14 cellular contexts compared by ENCODE assay signal in genomic region chr6:19664878-19665715, GRCh38.
DNase-seq lines count a peak whose midpoint lies in the region; ATAC-seq, FAIRE-seq and TF ChIP-seq lines count a peak whose summit lies in the region.
"Had no signal": no experiment of that assay in that cellular context is flagged by ENCODE, and none has a peak within 500 bp of the region (broad histone marks: within the 10 kb centered on the region; RNA-seq: fewer than 3 reads in every experiment).

No MANE protein-coding gene starts in this region.

- DNase-seq in GM03348 (ENCODE audit: low spot score), result peak; percentile 16
- DNase-seq in NCI-H446 (lab: John Stamatoyannopoulos, UW), result peak; percentile 32 to 49
- DNase-seq in K562 (ENCODE audit: extremely low read depth in 1 of 4, low spot score in 3 of 4), result no peak
- no peak for DNase-seq in mesothelial cell of epicardium (ENCODE audit: low spot score in 2 of 2, unreplicated experiment in 2 of 2)
- no peak for DNase-seq in thyroid gland
- no peak for DNase-seq in nucleus accumbens (lab: John Stamatoyannopoulos, UW)
- DNase-seq: CD4-positive, alpha-beta memory T cell; KBM-7; NCI-H1092; PC-9; SJCRH30; T-cell had no signal

- intact Hi-C loops in K562 (cut with micrococcal nuclease) (no loop called here), thyroid gland (cut with DNase I) (no loop called here)

- FAIRE-seq in K562 (lab: Jason Lieb, UNC), result no peak

- no peaks in the 10 kb centered on the region for H3K9me2 ChIP-seq in neural cell (ENCODE audit: insufficient read depth, low read length)

- 0% methylated on average over 3 of the region's 3 CpGs for WGBS in K562 (ENCODE audit: insufficient coverage, low coverage, missing lambda C conversion rate)
- 68% methylated on average over 3 of the region's 3 CpGs for WGBS in thyroid gland, 2 donors

- H3K36me3 ChIP-seq in K562 (ENCODE audit: control insufficient read depth, insufficient read depth, low read length) (no peaks in the 10 kb centered on the region), neural cell (ENCODE audit: insufficient read depth, low read length) (no peaks in the 10 kb centered on the region), thyroid gland (no peaks in the 10 kb centered on the region)
- H3K36me3 ChIP-seq: SJCRH30 had no signal

- no peaks in the 10 kb centered on the region for H3K9me3 ChIP-seq in K562 (replicated peaks; ENCODE audit: control insufficient read depth, insufficient read depth, low read depth, low read length)
- no peaks in the 10 kb centered on the region for H3K9me3 ChIP-seq in neural cell (ENCODE audit: low read length)
- no peaks in the 10 kb centered on the region for H3K9me3 ChIP-seq in thyroid gland
- H3K9me3 ChIP-seq: SJCRH30 had no signal

- no peaks in the 10 kb centered on the region for H3K9me3 Mint-ChIP-seq in mesothelial cell of epicardium

- H2AFZ ChIP-seq in K562 (ENCODE audit: low read depth, low read length), result no peak overlapping the region
- peak overlapping the region; percentile 31 for H2AFZ ChIP-seq in neural cell (ENCODE audit: low read depth, low read length)
- H2AFZ ChIP-seq: PC-9 had no signal

- H3K27ac ChIP-seq in K562 (ENCODE audit: extremely low read depth, low read depth, low read length) (no peak overlapping the region), neural cell (ENCODE audit: low read length) (peak overlapping the region; percentile 61), thyroid gland (no peak overlapping the region)
- H3K27ac ChIP-seq: PC-9, SJCRH30 had no signal

- H3K79me2 ChIP-seq in K562 (ENCODE audit: control insufficient read depth, insufficient read depth, low read length), result no peaks in the 10 kb centered on the region
- H3K79me2 ChIP-seq in neural cell (replicated peaks; ENCODE audit: insufficient read depth, low read length), result no peaks in the 10 kb centered on the region

- no peak overlapping the region for H3K4me3 ChIP-seq in K562
- H3K4me3 ChIP-seq in neural cell (ENCODE audit: low read length), result peak overlapping the region; percentile 33
- H3K4me3 ChIP-seq in thyroid gland (replicated peaks in 1 of 3), result no peak overlapping the region
- H3K4me3 ChIP-seq: PC-9, SJCRH30 had no signal

- POLR2A ChIA-PET in K562 (lab: Yijun Ruan, JAX), result no interaction called here

- peaks cover 54% of the 10 kb centered on the region for H3K4me1 Mint-ChIP-seq in mesothelial cell of epicardium
- H3K4me1 Mint-ChIP-seq: CD4-positive, alpha-beta memory T cell; T-cell had no signal

- no peak overlapping the region for H3K9ac ChIP-seq in K562 (ENCODE audit: insufficient read depth in 1 of 2, low read depth in 2 of 2, low read length in 2 of 2)
- peak overlapping the region; percentile 34 for H3K9ac ChIP-seq in neural cell (ENCODE audit: low read length)

- H3K27me3 ChIP-seq in K562 (ENCODE audit: control insufficient read depth in 2 of 2, insufficient read depth in 2 of 2, low read length in 2 of 2) (no peaks in the 10 kb centered on the region), neural cell (ENCODE audit: insufficient read depth, low read depth, low read length) (no peaks in the 10 kb centered on the region), thyroid gland (no peaks in the 10 kb centered on the region)
- H3K27me3 ChIP-seq: SJCRH30 had no signal

- H3K4me1 ChIP-seq in K562 (replicated peaks in 1 of 2; ENCODE audit: control insufficient read depth in 2 of 2, insufficient read depth in 2 of 2, low read length in 2 of 2) (no peaks in the 10 kb centered on the region), thyroid gland (peaks cover 0 to 7% of the 10 kb centered on the region in 2 donors)
- H3K4me1 ChIP-seq: SJCRH30 had no signal

- TF ChIP-seq POLR2A in K562 (conservative IDR thresholded peaks at IDR 0.05), result no peak
- no peak for TF ChIP-seq POLR2A in thyroid gland (IDR thresholded peaks at IDR 0.05)

- CTCF ChIA-PET in K562 (lab: Yijun Ruan, JAX; ENCODE audit: low intra/inter-chr PET ratio), result no interaction called here

- H3K4me3 Mint-ChIP-seq in mesothelial cell of epicardium, result no peak overlapping the region
- H3K4me3 Mint-ChIP-seq: CD4-positive, alpha-beta memory T cell; T-cell had no signal

- TF ChIP-seq RAD21 in K562 (CRISPR knock-in tag; conservative IDR thresholded peaks at IDR 0.05 in 1 of 2, IDR thresholded peaks at IDR 0.05 in 1 of 2) (no peak), neural cell (conservative IDR thresholded peaks at IDR 0.05) (no peak)

- H3F3A ChIP-seq in neural cell (ENCODE audit: insufficient read depth, low read length, poor library complexity, severe bottlenecking), result no peaks in the 10 kb centered on the region

- H3K27me3 Mint-ChIP-seq in mesothelial cell of epicardium (ENCODE audit: low read depth), result no peaks in the 10 kb centered on the region
- H3K27me3 Mint-ChIP-seq: CD4-positive, alpha-beta memory T cell; T-cell had no signal

- in situ Hi-C loops in K562 (cut with MboI), result no loop called here

- no TSS peak for BruUV-seq in K562 (replicated peaks; lab: Mats Ljungman, UMichigan)

- no peak overlapping the region for H3K27ac Mint-ChIP-seq in mesothelial cell of epicardium
- H3K27ac Mint-ChIP-seq: CD4-positive, alpha-beta memory T cell; T-cell had no signal

- no peak for ATAC-seq in K562
- ATAC-seq: HCT116, T-cell had no signal

- no peak for TF ChIP-seq EP300 in K562 (IDR thresholded peaks at IDR 0.05; ENCODE audit: low read length)
- no peak for TF ChIP-seq EP300 in neural cell (conservative IDR thresholded peaks at IDR 0.05; ENCODE audit: poor library complexity, severe bottlenecking)

- no peaks in the 10 kb centered on the region for H3K9me1 ChIP-seq in K562 (ENCODE audit: control insufficient read depth, insufficient read depth, low read length)

- H4K20me1 ChIP-seq in K562 (replicated peaks; ENCODE audit: control insufficient read depth, insufficient read depth, low read length), result no peaks in the 10 kb centered on the region
- no peaks in the 10 kb centered on the region for H4K20me1 ChIP-seq in neural cell (ENCODE audit: insufficient read depth)

- H3K4me2 ChIP-seq in K562 (ENCODE audit: insufficient read depth, low read length) (no peak overlapping the region), neural cell (ENCODE audit: low read length) (peak overlapping the region; percentile 13)
- H3K4me2 ChIP-seq: PC-9 had no signal

- no peaks in the 10 kb centered on the region for H3K36me3 Mint-ChIP-seq in mesothelial cell of epicardium
- H3K36me3 Mint-ChIP-seq: CD4-positive, alpha-beta memory T cell; T-cell had no signal

- TF ChIP-seq CTCF in K562 (IDR thresholded peaks at IDR 0.05 in 2 of 3, conservative IDR thresholded peaks at IDR 0.05 in 1 of 3; ENCODE audit: insufficient read depth in 2 of 3, low read depth in 1 of 3, low read length in 3 of 3), result no peak
- no peak for TF ChIP-seq CTCF in neural cell (IDR thresholded peaks at IDR 0.05; ENCODE audit: poor library complexity, severe bottlenecking)
- TF ChIP-seq CTCF in mesothelial cell of epicardium (IDR thresholded peaks at IDR 0.05; ENCODE audit: unreplicated experiment), result no peak
- TF ChIP-seq CTCF in thyroid gland (IDR thresholded peaks at IDR 0.05), result no peak

TF ChIP-seq in K562, 482 proteins besides CTCF, POLR2A, EP300 and RAD21:
- TF ChIP-seq ZNF316 (IDR thresholded peaks at IDR 0.05) (peak; percentile 9; the same call in 1 of the 2 replicates), KDM5B (IDR thresholded peaks at IDR 0.05; ENCODE audit: insufficient replicate concordance, low read depth, low read length) (no peak)
TF ChIP-seq in K562: peak in this region for 1.

TF ChIP-seq in neural cell, 6 proteins besides CTCF, POLR2A, EP300 and RAD21:
- TF ChIP-seq MXI1 (conservative IDR thresholded peaks at IDR 0.05; ENCODE audit: poor library complexity, severe bottlenecking), result no peak
- TF ChIP-seq TAF1 (IDR thresholded peaks at IDR 0.05; ENCODE audit: low read depth), result no peak
- TF ChIP-seq REST (IDR thresholded peaks at IDR 0.05; ENCODE audit: borderline replicate concordance), result no peak
- TF ChIP-seq SMC3 (conservative IDR thresholded peaks at IDR 0.05; ENCODE audit: poor library complexity), result no peak
- TF ChIP-seq EZH2 (IDR thresholded peaks at IDR 0.05; ENCODE audit: borderline replicate concordance, insufficient read depth, low read length, poor library complexity, severe bottlenecking), result no peak
- TF ChIP-seq POLR2AphosphoS5 (IDR thresholded peaks at IDR 0.05), result no peak
TF ChIP-seq in neural cell: peak in this region for 0.

Comparison
In these comparisons a context has a peak if more than half of its experiments do, and no peak if none do; other contexts are left out.
1. DNase-seq: peak in GM03348 (single experiment) and NCI-H446 (2 of 2); none in K562 (0 of 4), mesothelial cell of epicardium (0 of 2), thyroid gland (0 of 2) and nucleus accumbens (0 of 56).